Comparison of ENCODE assay signal across 1 cellular context in the genomic region with DNA sequence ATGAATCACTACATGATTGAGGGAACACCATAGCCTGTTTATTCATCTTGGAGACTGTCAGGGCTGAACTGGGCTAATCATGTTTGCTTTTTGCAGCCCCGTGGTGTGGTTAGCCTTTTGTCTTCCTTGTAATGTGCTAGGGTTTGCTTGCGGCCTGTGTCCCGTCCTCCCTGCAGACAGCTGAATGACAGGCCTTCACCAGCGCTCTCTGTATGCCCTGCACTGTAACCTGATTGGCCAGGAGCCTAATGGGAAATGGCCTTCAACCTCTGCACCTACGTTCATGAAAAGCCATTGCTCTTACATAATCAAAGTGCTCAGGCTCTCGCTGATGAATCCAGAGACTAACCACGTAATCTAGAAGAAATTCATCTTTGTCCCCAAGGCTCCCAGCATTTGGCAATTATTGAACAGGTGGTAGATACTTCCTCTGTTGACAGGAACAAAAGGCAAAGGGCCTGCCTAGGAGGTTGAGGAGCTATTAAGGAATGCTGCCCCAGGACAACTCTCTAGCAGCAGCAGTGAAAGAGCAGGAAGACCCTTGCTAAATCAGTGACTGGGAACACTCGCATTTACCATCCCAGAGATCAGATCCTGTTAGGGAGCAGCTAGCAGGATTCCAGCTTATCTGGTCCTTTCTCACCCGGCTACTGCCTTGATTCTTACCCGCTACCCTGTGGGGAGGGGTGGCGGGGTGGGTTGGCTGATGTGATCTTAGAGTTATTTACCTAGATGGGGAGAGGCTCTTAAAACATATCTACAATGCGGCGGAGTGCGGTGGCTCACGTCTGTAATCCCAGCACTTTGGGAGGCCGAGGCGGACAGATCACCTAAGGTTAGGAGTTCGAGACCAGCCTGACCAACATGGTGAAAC.
TF ChIP-seq lines count a peak whose summit lies in the region.

No MANE protein-coding gene starts in this region.

TF ChIP-seq in WTC11, 78 proteins besides CTCF, POLR2A, EP300 and RAD21 (continued from another document):
- TF ChIP-seq, protein P1, sequence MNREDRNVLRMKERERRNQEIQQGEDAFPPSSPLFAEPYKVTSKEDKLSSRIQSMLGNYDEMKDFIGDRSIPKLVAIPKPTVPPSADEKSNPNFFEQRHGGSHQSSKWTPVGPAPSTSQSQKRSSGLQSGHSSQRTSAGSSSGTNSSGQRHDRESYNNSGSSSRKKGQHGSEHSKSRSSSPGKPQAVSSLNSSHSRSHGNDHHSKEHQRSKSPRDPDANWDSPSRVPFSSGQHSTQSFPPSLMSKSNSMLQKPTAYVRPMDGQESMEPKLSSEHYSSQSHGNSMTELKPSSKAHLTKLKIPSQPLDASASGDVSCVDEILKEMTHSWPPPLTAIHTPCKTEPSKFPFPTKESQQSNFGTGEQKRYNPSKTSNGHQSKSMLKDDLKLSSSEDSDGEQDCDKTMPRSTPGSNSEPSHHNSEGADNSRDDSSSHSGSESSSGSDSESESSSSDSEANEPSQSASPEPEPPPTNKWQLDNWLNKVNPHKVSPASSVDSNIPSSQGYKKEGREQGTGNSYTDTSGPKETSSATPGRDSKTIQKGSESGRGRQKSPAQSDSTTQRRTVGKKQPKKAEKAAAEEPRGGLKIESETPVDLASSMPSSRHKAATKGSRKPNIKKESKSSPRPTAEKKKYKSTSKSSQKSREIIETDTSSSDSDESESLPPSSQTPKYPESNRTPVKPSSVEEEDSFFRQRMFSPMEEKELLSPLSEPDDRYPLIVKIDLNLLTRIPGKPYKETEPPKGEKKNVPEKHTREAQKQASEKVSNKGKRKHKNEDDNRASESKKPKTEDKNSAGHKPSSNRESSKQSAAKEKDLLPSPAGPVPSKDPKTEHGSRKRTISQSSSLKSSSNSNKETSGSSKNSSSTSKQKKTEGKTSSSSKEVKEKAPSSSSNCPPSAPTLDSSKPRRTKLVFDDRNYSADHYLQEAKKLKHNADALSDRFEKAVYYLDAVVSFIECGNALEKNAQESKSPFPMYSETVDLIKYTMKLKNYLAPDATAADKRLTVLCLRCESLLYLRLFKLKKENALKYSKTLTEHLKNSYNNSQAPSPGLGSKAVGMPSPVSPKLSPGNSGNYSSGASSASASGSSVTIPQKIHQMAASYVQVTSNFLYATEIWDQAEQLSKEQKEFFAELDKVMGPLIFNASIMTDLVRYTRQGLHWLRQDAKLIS (CRISPR knock-in tag; IDR thresholded peaks at IDR 0.05; ENCODE audit: borderline replicate concordance): no peak
- TF ChIP-seq PRRX2 (CRISPR knock-in tag; IDR thresholded peaks at IDR 0.05) (no peak), RELA (CRISPR knock-in tag; IDR thresholded peaks at IDR 0.05; ENCODE audit: borderline replicate concordance) (no peak)
TF ChIP-seq in WTC11: peak in this region for 0.
